ENCODE assay signal across 15 cellular contexts in genomic region chr20:35215066-35215956, GRCh38. TPM values are rescaled to one million over a fixed set of nuclear protein-coding genes. Genes with fewer than 3 reads are reported as not detected.
DNase-seq lines count a peak whose midpoint lies in the region; ATAC-seq, FAIRE-seq and TF ChIP-seq lines count a peak whose summit lies in the region.
"Had no signal": no experiment of that assay in that cellular context is flagged by ENCODE, and none has a peak within 500 bp of the region (broad histone marks: within the 10 kb centered on the region; RNA-seq: fewer than 3 reads in every experiment).

No MANE protein-coding gene starts in this region.

- TSS peak; percentile 94 for BruUV-seq in Caco-2 (replicated peaks; lab: Mats Ljungman, UMichigan)

- POLR2A ChIA-PET in Caco-2 (lab: Charles Lee), result interaction anchor here (0.6 to 1.5 kb wide), 2 partner anchors 48 to 262 kb away, joined by 5 read pairs; no protein-coding TSS in a partner anchor

- no peaks in the 10 kb centered on the region for H3K9me3 ChIP-seq in Caco-2
- H3K9me3 ChIP-seq in SJCRH30 (replicated peaks), result no peaks in the 10 kb centered on the region
- no peaks in the 10 kb centered on the region for H3K9me3 ChIP-seq in pancreas
- H3K9me3 ChIP-seq: colonic mucosa, right atrium auricular region had no signal

- H3K27me3 Mint-ChIP-seq in Caco-2 (ENCODE audit: insufficient read depth, unreplicated experiment), result no peaks in the 10 kb centered on the region

- DNase-seq in Caco-2 (peak; percentile 71 to 73), HT-29 (ENCODE audit: low spot score) (peak; percentile 69), SJCRH30 (peak; percentile 48 to 65), fibroblast of villous mesenchyme (ENCODE audit: low read depth) (peak; percentile 76), substantia nigra (lab: John Stamatoyannopoulos, UW) (no peak), NOMO-1 treated with dmso at 0.1 percent for 144 hours (lab: John Stamatoyannopoulos, UW; ENCODE audit: unreplicated experiment) (no peak), pancreas (no peak)
- DNase-seq: activated CD8-positive, alpha-beta memory T cell treated with anti-CD3 and anti-CD28 coated beads, Interleukin-2, amount 10 ng/mL, durations not matched to agents 7 days and 5 days; colonic mucosa; kidney had no signal

- H3K27ac Mint-ChIP-seq in Caco-2 (ENCODE audit: unreplicated experiment), result peak overlapping the region; percentile 83
- H3K27ac Mint-ChIP-seq: activated CD8-positive, alpha-beta memory T cell treated with anti-CD3 and anti-CD28 coated beads, Interleukin-2, amount 10 ng/mL, durations not matched to agents 7 days and 5 days had no signal

- no peak for TF ChIP-seq CTCF in Caco-2 (IDR thresholded peaks at IDR 0.05; ENCODE audit: insufficient read depth in 1 of 2, low read depth in 1 of 2, low read length in 1 of 2, severe bottlenecking in 1 of 2, unreplicated experiment in 1 of 2)
- no peak for TF ChIP-seq CTCF in fibroblast of villous mesenchyme (IDR thresholded peaks at IDR 0.05; ENCODE audit: insufficient read depth, low read depth, low read length)
- TF ChIP-seq CTCF in pancreas (IDR thresholded peaks at IDR 0.05), result no peak

- CTCF ChIA-PET in Caco-2 (lab: Charles Lee), result interaction anchor here (1.0 to 5.0 kb wide), 5 partner anchors 49 to 259 kb away, joined by 3 to 34 read pairs (median 5); partner anchors contain the start of gene EDEM2

- FAIRE-seq in pancreas (lab: Jason Lieb, UNC), result no peak
- FAIRE-seq: GM18507, kidney had no signal

- H3K4me3 Mint-ChIP-seq in Caco-2 (ENCODE audit: unreplicated experiment), result no peak overlapping the region
- H3K4me3 Mint-ChIP-seq: activated CD8-positive, alpha-beta memory T cell treated with anti-CD3 and anti-CD28 coated beads, Interleukin-2, amount 10 ng/mL, durations not matched to agents 7 days and 5 days had no signal

- WGBS in pancreas, 2 donors, result 87 to 94% methylated on average over 12 of the region's 12 CpGs

- peaks cover 7% of the 10 kb centered on the region for H3K36me3 Mint-ChIP-seq in Caco-2 (ENCODE audit: insufficient read depth, unreplicated experiment)
- H3K36me3 Mint-ChIP-seq: activated CD8-positive, alpha-beta memory T cell treated with anti-CD3 and anti-CD28 coated beads, Interleukin-2, amount 10 ng/mL, durations not matched to agents 7 days and 5 days; activated naive CD4-positive, alpha-beta T cell treated with anti-CD3 and anti-CD28 coated beads, Interleukin-2, amount 50 U/mL, for 72 hours had no signal

- peaks cover 10% of the 10 kb centered on the region for H3K9me3 Mint-ChIP-seq in Caco-2 (ENCODE audit: unreplicated experiment)
- H3K9me3 Mint-ChIP-seq: activated naive CD4-positive, alpha-beta T cell treated with anti-CD3 and anti-CD28 coated beads, Interleukin-2, amount 50 U/mL, for 72 hours had no signal

- H3K27ac ChIP-seq in SJCRH30, result peak overlapping the region; percentile 20
- no peak overlapping the region for H3K27ac ChIP-seq in substantia nigra (ENCODE audit: low read depth, low read length, poor library complexity, severe bottlenecking)
- H3K27ac ChIP-seq in pancreas, result no peak overlapping the region
- H3K27ac ChIP-seq: colonic mucosa, right atrium auricular region had no signal

- ATAC-seq in pancreas (no peak), GM18502 (IDR thresholded peaks at IDR 0.05; ENCODE audit: poor library complexity, unreplicated experiment) (no peak)
- ATAC-seq: activated CD8-positive, alpha-beta memory T cell treated with anti-CD3 and anti-CD28 coated beads, Interleukin-2, amount 10 ng/mL, durations not matched to agents 7 days and 5 days; activated naive CD4-positive, alpha-beta T cell treated with anti-CD3 and anti-CD28 coated beads, Interleukin-2, amount 50 U/mL, for 72 hours; Panc1 had no signal

- H3K27me3 ChIP-seq in Caco-2 (replicated peaks; ENCODE audit: control insufficient read depth, insufficient read depth, low read length), result no peaks in the 10 kb centered on the region
- H3K27me3 ChIP-seq in SJCRH30, result no peaks in the 10 kb centered on the region
- H3K27me3 ChIP-seq in pancreas, result no peaks in the 10 kb centered on the region
- H3K27me3 ChIP-seq: colonic mucosa, right atrium auricular region had no signal

- H3K36me3 ChIP-seq in Caco-2 (ENCODE audit: control insufficient read depth, insufficient read depth, low read length) (no peaks in the 10 kb centered on the region), SJCRH30 (no peaks in the 10 kb centered on the region), pancreas (no peaks in the 10 kb centered on the region)
- H3K36me3 ChIP-seq: colonic mucosa, right atrium auricular region had no signal

- H3K4me1 ChIP-seq in Caco-2, result peaks cover 33% of the 10 kb centered on the region
- peaks cover 9% of the 10 kb centered on the region for H3K4me1 ChIP-seq in SJCRH30
- H3K4me1 ChIP-seq in pancreas, result no peaks in the 10 kb centered on the region
- H3K4me1 ChIP-seq: colonic mucosa, right atrium auricular region had no signal

- peaks cover 27% of the 10 kb centered on the region for H3K4me1 Mint-ChIP-seq in Caco-2 (ENCODE audit: low read depth, unreplicated experiment)
- H3K4me1 Mint-ChIP-seq: activated CD8-positive, alpha-beta memory T cell treated with anti-CD3 and anti-CD28 coated beads, Interleukin-2, amount 10 ng/mL, durations not matched to agents 7 days and 5 days had no signal

- intact Hi-C loops in Caco-2 (cut with micrococcal nuclease; ENCODE audit: unreplicated experiment) (loop anchor here (1.0 kb wide), 1 partner anchor 49 kb away; no protein-coding TSS in a partner anchor), pancreas (cut with DNase I) (no loop called here)

- H3K4me3 ChIP-seq in Caco-2 (ENCODE audit: low read depth, low read length) (no peak overlapping the region), SJCRH30 (no peak overlapping the region), fibroblast of villous mesenchyme (ENCODE audit: low read depth, low read length) (no peak overlapping the region), pancreas (no peak overlapping the region)
- H3K4me3 ChIP-seq: colonic mucosa, right atrium auricular region had no signal

RNA-seq across cellular contexts. Expression of gene MMP24, which starts 11.2 kb away (rescaled TPM):
- total RNA-seq in Caco-2 (2022), result 13.0 and 15.6 TPM in 2 replicates
- total RNA-seq in HT-29 (2014; rRNA removed; shearing (Covaris generic)), result 5.7 and 6.3 TPM in 2 replicates
- not detected in 2 replicates for total RNA-seq in SJCRH30 (2014; rRNA removed; shearing (Covaris generic))
- 0.32 and 0.43 TPM in 2 replicates for total RNA-seq in fibroblast of villous mesenchyme
- total RNA-seq in pancreas, result 1 to 10 TPM; 2.0 to 5.8 (median 3.8) TPM
- polyA plus RNA-seq in pancreas, result 1 to 10 TPM; 6.5 to 7.3 TPM
- total RNA-seq: activated CD8-positive, alpha-beta memory T cell treated with anti-CD3 and anti-CD28 coated beads, Interleukin-2, amount 10 ng/mL, durations not matched to agents 7 days and 5 days; activated naive CD4-positive, alpha-beta T cell treated with anti-CD3 and anti-CD28 coated beads, Interleukin-2, amount 50 U/mL, for 72 hours had no signal

RNA-seq across cellular contexts. Expression of gene PROCR, which starts 43.4 kb away (rescaled TPM):
- total RNA-seq in Caco-2 (2022), result 4.0 and 4.7 TPM in 2 replicates
- 117 and 130 TPM in 2 replicates for total RNA-seq in HT-29 (2014; rRNA removed; shearing (Covaris generic))
- 9.0 and 9.6 TPM in 2 replicates for total RNA-seq in SJCRH30 (2014; rRNA removed; shearing (Covaris generic))
- 22.9 and 30.9 TPM in 2 replicates for total RNA-seq in fibroblast of villous mesenchyme
- total RNA-seq in pancreas, result 10 to 100 TPM in 4 of 6 donors, 1 to 10 TPM in 2; 3.2 to 16.1 (median 10.8) TPM
- 10 to 100 TPM in 1 of 2 donors, 1 to 10 TPM in 1; 9.6 to 16.8 TPM for polyA plus RNA-seq in pancreas

Comparison
In these comparisons a context has a peak if more than half of its experiments do, and no peak if none do; other contexts are left out.
1. DNase-seq: peak in Caco-2 (2 of 2), HT-29 (single experiment), SJCRH30 (2 of 2) and fibroblast of villous mesenchyme (single experiment); none in substantia nigra (0 of 49), NOMO-1 treated with dmso at 0.1 percent for 144 hours (single experiment) and pancreas (0 of 6).